Comparison of ENCODE assay signal across 18 cellular contexts in genomic region chr20:24185801-24186200, GRCh38.
DNase-seq lines count a peak whose midpoint lies in the region; ATAC-seq, FAIRE-seq and TF ChIP-seq lines count a peak whose summit lies in the region.
"Had no signal": no experiment of that assay in that cellular context is flagged by ENCODE, and none has a peak within 500 bp of the region (broad histone marks: within the 10 kb centered on the region; RNA-seq: fewer than 3 reads in every experiment).

No MANE protein-coding gene starts in this region.

- H3F3A ChIP-seq in PC-9 (ENCODE audit: insufficient read depth, low read depth): no peaks in the 10 kb centered on the region

- H3K9ac ChIP-seq in BLaER1 treated with 17β-estradiol and CSF1 and Interleukin-3, amounts not matched to agents 10 nM and 100 nM: peak overlapping the region in 4 of 11 experiments; percentile 26 to 71 (median 56); a peak in 8 of 22 replicates
- H3K9ac ChIP-seq in HepG2 (ENCODE audit: insufficient read depth, low read depth, low read length): no peak overlapping the region

- H3K79me2 ChIP-seq in PC-9 (ENCODE audit: low read depth): no peaks in the 10 kb centered on the region
- no peaks in the 10 kb centered on the region for H3K79me2 ChIP-seq in HepG2 (ENCODE audit: insufficient read depth, low read length)

- H2AFZ ChIP-seq in PC-9 (0 out of 2 replicates have a peak overlapping the region, but pooled peaks have one; percentile 16), HepG2 (ENCODE audit: low read length) (no peak overlapping the region)

- in situ Hi-C loops in HepG2 (cut with HindIII; ENCODE audit: extremely low pct_ligation_motif_present, low pct_unique_long_range_greater_than_20kb): no loop called here

- TF ChIP-seq RAD21 in HepG2 (CRISPR knock-in tag; IDR thresholded peaks at IDR 0.05): no peak

- H3K4me3 ChIP-seq in BLaER1 treated with 17β-estradiol and CSF1 and Interleukin-3, amounts not matched to agents 10 nM and 100 nM: no peak overlapping the region
- H3K4me3 ChIP-seq in PC-9 (no peak overlapping the region), left ventricle myocardium inferior (no peak overlapping the region), HepG2 (replicated peaks in 1 of 3; ENCODE audit: insufficient read depth in 1 of 3, low read depth in 2 of 3, low read length in 3 of 3) (no peak overlapping the region)
- H3K4me3 ChIP-seq: GM12878, K562 had no signal

- POLR2A ChIA-PET in PC-9 (lab: Charles Lee; ENCODE audit: unreplicated experiment) (no interaction called here), HepG2 (lab: Yijun Ruan, JAX) (no interaction called here)

- peaks cover 0 to 52% (median 38%) of the 10 kb centered on the region in 10 experiments; a peak in 16 of 20 replicates for H3K4me1 ChIP-seq in BLaER1 treated with 17β-estradiol and CSF1 and Interleukin-3, amounts not matched to agents 10 nM and 100 nM
- no peaks in the 10 kb centered on the region for H3K4me1 ChIP-seq in PC-9 (replicated peaks; ENCODE audit: insufficient read depth)
- no peaks in the 10 kb centered on the region for H3K4me1 ChIP-seq in left ventricle myocardium inferior
- no peaks in the 10 kb centered on the region for H3K4me1 ChIP-seq in HepG2 (ENCODE audit: insufficient read depth, low read length)
- H3K4me1 ChIP-seq: BE2C had no signal

- no TSS peak for BruUV-seq in PC-9 (replicated peaks; lab: Mats Ljungman, UMichigan)
- BruUV-seq in HepG2 (replicated peaks; lab: Mats Ljungman, UMichigan): no TSS peak

- H4K20me1 ChIP-seq in BLaER1 treated with 17β-estradiol and CSF1 and Interleukin-3, amounts not matched to agents 10 nM and 100 nM: no peaks in the 10 kb centered on the region
- no peaks in the 10 kb centered on the region for H4K20me1 ChIP-seq in PC-9 (ENCODE audit: insufficient read depth)
- no peaks in the 10 kb centered on the region for H4K20me1 ChIP-seq in HepG2 (ENCODE audit: insufficient read depth, low read length)

- TF ChIP-seq POLR2A in HepG2 (IDR thresholded peaks at IDR 0.05; ENCODE audit: insufficient read depth in 1 of 2, low read depth in 2 of 2, low read length in 2 of 2): no peak

- no peak for TF ChIP-seq EP300 in HepG2 (IDR thresholded peaks at IDR 0.05; ENCODE audit: low read depth in 2 of 2, low read length in 2 of 2)
- TF ChIP-seq EP300 in HepG2 (CRISPR knock-in tag; IDR thresholded peaks at IDR 0.05; ENCODE audit: borderline replicate concordance): no peak

- ATAC-seq in HG02884 (IDR thresholded peaks at IDR 0.05; ENCODE audit: unreplicated experiment): no peak
- no peak for ATAC-seq in HepG2
- ATAC-seq: GM12878, K562 had no signal

- H3K9me2 ChIP-seq in PC-9 (ENCODE audit: insufficient read depth): no peaks in the 10 kb centered on the region

- no peaks in the 10 kb centered on the region for H3K36me3 ChIP-seq in BLaER1 treated with 17β-estradiol and CSF1 and Interleukin-3, amounts not matched to agents 10 nM and 100 nM
- H3K36me3 ChIP-seq in PC-9 (ENCODE audit: low read depth) (no peaks in the 10 kb centered on the region), left ventricle myocardium inferior (no peaks in the 10 kb centered on the region), HepG2 (replicated peaks in 1 of 2; ENCODE audit: control insufficient read depth in 1 of 2, insufficient read depth in 2 of 2, low read length in 2 of 2) (no peaks in the 10 kb centered on the region)
- H3K36me3 ChIP-seq: BE2C had no signal

- no peaks in the 10 kb centered on the region for H3K27me3 ChIP-seq in BLaER1 treated with 17β-estradiol and CSF1 and Interleukin-3, amounts not matched to agents 10 nM and 100 nM
- no peaks in the 10 kb centered on the region for H3K27me3 ChIP-seq in PC-9 (ENCODE audit: insufficient read depth, low read depth)
- peaks cover 7% of the 10 kb centered on the region for H3K27me3 ChIP-seq in left ventricle myocardium inferior (ENCODE audit: low read depth)
- no peaks in the 10 kb centered on the region for H3K27me3 ChIP-seq in HepG2 (ENCODE audit: control insufficient read depth in 1 of 2, insufficient read depth in 2 of 2, low read length in 2 of 2)
- H3K27me3 ChIP-seq: BE2C had no signal

- TF ChIP-seq CTCF in PC-9 (conservative IDR thresholded peaks at IDR 0.05) (no peak), left ventricle myocardium inferior (IDR thresholded peaks at IDR 0.05; ENCODE audit: borderline replicate concordance) (no peak), HepG2 (CRISPR knock-in tag; IDR thresholded peaks at IDR 0.05) (no peak)

- intact Hi-C loops in PC-9 (cut with micrococcal nuclease; ENCODE audit: unreplicated experiment) (no loop called here), posterior vena cava (cut with DNase I) (no loop called here), left ventricle myocardium inferior (cut with micrococcal nuclease) (no loop called here), HepG2 (cut with micrococcal nuclease; ENCODE audit: unreplicated experiment) (no loop called here)

- peaks cover 4 to 14% (median 9%) of the 10 kb centered on the region in 11 experiments; a peak in 21 of 22 replicates for H3K9me3 ChIP-seq in BLaER1 treated with 17β-estradiol and CSF1 and Interleukin-3, amounts not matched to agents 10 nM and 100 nM (replicated peaks in 1 of 11)
- H3K9me3 ChIP-seq in PC-9 (ENCODE audit: insufficient read depth, low read depth) (no peaks in the 10 kb centered on the region), left ventricle myocardium inferior (replicated peaks) (peaks cover 22% of the 10 kb centered on the region), HepG2 (ENCODE audit: low read length) (peaks cover 3% of the 10 kb centered on the region; the same call in 1 of the 2 replicates)
- H3K9me3 ChIP-seq: BE2C had no signal

- peak overlapping the region in 10 of 11 experiments; percentile 1 to 75 (median 62); a peak in 18 of 22 replicates for H3K4me2 ChIP-seq in BLaER1 treated with 17β-estradiol and CSF1 and Interleukin-3, amounts not matched to agents 10 nM and 100 nM
- H3K4me2 ChIP-seq in PC-9 (no peak overlapping the region), HepG2 (ENCODE audit: low read depth, low read length) (no peak overlapping the region)

- DNase-seq in NAMALWA (ENCODE audit: low spot score) (peak; percentile 79), PC-9 (no peak), posterior vena cava (ENCODE audit: low spot score) (no peak), left ventricle myocardium inferior (no peak), HepG2 (ENCODE audit: low spot score) (no peak)
- DNase-seq: ACHN; BE2C; CD4-positive, alpha-beta memory T cell; DMS153; DMS79; H9; IMR-90 had no signal

- peak overlapping the region in 6 of 11 experiments; percentile 15 to 85 (median 70); a peak in 11 of 22 replicates for H3K27ac ChIP-seq in BLaER1 treated with 17β-estradiol and CSF1 and Interleukin-3, amounts not matched to agents 10 nM and 100 nM
- H3K27ac ChIP-seq in PC-9 (no peak overlapping the region), left ventricle myocardium inferior (replicated peaks) (no peak overlapping the region), HepG2 (ENCODE audit: extremely low read length, insufficient read depth, low read length) (no peak overlapping the region)
- H3K27ac ChIP-seq: HL-60 had no signal

- FAIRE-seq in HepG2 (lab: Jason Lieb, UNC): no peak
- FAIRE-seq: GM12878, H1, K562 had no signal

- CTCF ChIA-PET in PC-9 (lab: Charles Lee): no interaction called here
- CTCF ChIA-PET in HepG2 (lab: Yijun Ruan, JAX; ENCODE audit: low intra/inter-chr PET ratio, low total read pairs): no interaction called here

TF ChIP-seq in HepG2, 621 proteins besides CTCF, POLR2A, EP300 and RAD21:
- TF ChIP-seq ZNF432 (CRISPR knock-in tag; IDR thresholded peaks at IDR 0.05; ENCODE audit: borderline replicate concordance): no peak
- TF ChIP-seq TEF (CRISPR knock-in tag; IDR thresholded peaks at IDR 0.05): no peak
- TF ChIP-seq, protein P1, sequence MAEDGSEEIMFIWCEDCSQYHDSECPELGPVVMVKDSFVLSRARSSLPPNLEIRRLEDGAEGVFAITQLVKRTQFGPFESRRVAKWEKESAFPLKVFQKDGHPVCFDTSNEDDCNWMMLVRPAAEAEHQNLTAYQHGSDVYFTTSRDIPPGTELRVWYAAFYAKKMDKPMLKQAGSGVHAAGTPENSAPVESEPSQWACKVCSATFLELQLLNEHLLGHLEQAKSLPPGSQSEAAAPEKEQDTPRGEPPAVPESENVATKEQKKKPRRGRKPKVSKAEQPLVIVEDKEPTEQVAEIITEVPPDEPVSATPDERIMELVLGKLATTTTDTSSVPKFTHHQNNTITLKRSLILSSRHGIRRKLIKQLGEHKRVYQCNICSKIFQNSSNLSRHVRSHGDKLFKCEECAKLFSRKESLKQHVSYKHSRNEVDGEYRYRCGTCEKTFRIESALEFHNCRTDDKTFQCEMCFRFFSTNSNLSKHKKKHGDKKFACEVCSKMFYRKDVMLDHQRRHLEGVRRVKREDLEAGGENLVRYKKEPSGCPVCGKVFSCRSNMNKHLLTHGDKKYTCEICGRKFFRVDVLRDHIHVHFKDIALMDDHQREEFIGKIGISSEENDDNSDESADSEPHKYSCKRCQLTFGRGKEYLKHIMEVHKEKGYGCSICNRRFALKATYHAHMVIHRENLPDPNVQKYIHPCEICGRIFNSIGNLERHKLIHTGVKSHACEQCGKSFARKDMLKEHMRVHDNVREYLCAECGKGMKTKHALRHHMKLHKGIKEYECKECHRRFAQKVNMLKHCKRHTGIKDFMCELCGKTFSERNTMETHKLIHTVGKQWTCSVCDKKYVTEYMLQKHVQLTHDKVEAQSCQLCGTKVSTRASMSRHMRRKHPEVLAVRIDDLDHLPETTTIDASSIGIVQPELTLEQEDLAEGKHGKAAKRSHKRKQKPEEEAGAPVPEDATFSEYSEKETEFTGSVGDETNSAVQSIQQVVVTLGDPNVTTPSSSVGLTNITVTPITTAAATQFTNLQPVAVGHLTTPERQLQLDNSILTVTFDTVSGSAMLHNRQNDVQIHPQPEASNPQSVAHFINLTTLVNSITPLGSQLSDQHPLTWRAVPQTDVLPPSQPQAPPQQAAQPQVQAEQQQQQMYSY (CRISPR knock-in tag; IDR thresholded peaks at IDR 0.05): no peak
- TF ChIP-seq GLI4 (CRISPR knock-in tag; IDR thresholded peaks at IDR 0.05; ENCODE audit: borderline replicate concordance): no peak
- TF ChIP-seq ZNF841 (CRISPR knock-in tag; IDR thresholded peaks at IDR 0.05; ENCODE audit: borderline replicate concordance): no peak

Comparison
In these comparisons a context has a peak if more than half of its experiments do, and no peak if none do; other contexts are left out.
1. H3K27ac ChIP-seq: peak in BLaER1 treated with 17β-estradiol and CSF1 and Interleukin-3, amounts not matched to agents 10 nM and 100 nM (6 of 11); none in PC-9 (single experiment), left ventricle myocardium inferior (single experiment) and HepG2 (single experiment).
2. H3K4me2 ChIP-seq: peak in BLaER1 treated with 17β-estradiol and CSF1 and Interleukin-3, amounts not matched to agents 10 nM and 100 nM (10 of 11); none in PC-9 (single experiment) and HepG2 (single experiment).